Comparison of ENCODE assay signal across 1 cellular context in genomic region chr2:201232125-201232815, GRCh38.
TF ChIP-seq lines count a peak whose summit lies in the region.

No MANE protein-coding gene starts in this region.

TF ChIP-seq in WTC11, 78 proteins besides CTCF, POLR2A, EP300 and RAD21 (continued from another document and continues in another):
- TF ChIP-seq ZNF512 (CRISPR knock-in tag; IDR thresholded peaks at IDR 0.05; ENCODE audit: borderline replicate concordance) (no peak), GRHL2 (CRISPR knock-in tag; IDR thresholded peaks at IDR 0.05; ENCODE audit: insufficient replicate concordance, severe bottlenecking) (no peak), OVOL2 (CRISPR knock-in tag; IDR thresholded peaks at IDR 0.05; ENCODE audit: borderline replicate concordance) (no peak), PREB (CRISPR knock-in tag; IDR thresholded peaks at IDR 0.05; ENCODE audit: borderline replicate concordance) (no peak), AFF4 (CRISPR knock-in tag; IDR thresholded peaks at IDR 0.05; ENCODE audit: borderline replicate concordance) (no peak), ZNF396 (CRISPR knock-in tag; IDR thresholded peaks at IDR 0.05; ENCODE audit: borderline replicate concordance) (0 out of 2 replicates have a peak, but pooled peaks have one; percentile 80), ZMAT4 (CRISPR knock-in tag; IDR thresholded peaks at IDR 0.05) (no peak), ZNF138 (CRISPR knock-in tag; conservative IDR thresholded peaks at IDR 0.05) (no peak), CREM (CRISPR knock-in tag; IDR thresholded peaks at IDR 0.05) (no peak), USF1 (CRISPR knock-in tag; IDR thresholded peaks at IDR 0.05) (no peak), TEAD1 (CRISPR knock-in tag; IDR thresholded peaks at IDR 0.05) (no peak), NR3C1 (CRISPR knock-in tag; conservative IDR thresholded peaks at IDR 0.05; ENCODE audit: low read depth) (no peak), SP1 (CRISPR knock-in tag; conservative IDR thresholded peaks at IDR 0.05) (0 out of 2 replicates have a peak, but pooled peaks have one; percentile 29), GTF2I (CRISPR knock-in tag; conservative IDR thresholded peaks at IDR 0.05) (0 out of 2 replicates have a peak, but pooled peaks have one; percentile 35), PRDM15 (CRISPR knock-in tag; IDR thresholded peaks at IDR 0.05) (0 out of 2 replicates have a peak, but pooled peaks have one; percentile 21), NR1H2 (CRISPR knock-in tag; IDR thresholded peaks at IDR 0.05) (no peak), ERG (CRISPR knock-in tag; IDR thresholded peaks at IDR 0.05) (0 out of 2 replicates have a peak, but pooled peaks have one; percentile 63), MYBL2 (CRISPR knock-in tag; IDR thresholded peaks at IDR 0.05) (no peak), NFYB (CRISPR knock-in tag; conservative IDR thresholded peaks at IDR 0.05; ENCODE audit: low read depth) (no peak), ZBTB21 (CRISPR knock-in tag; IDR thresholded peaks at IDR 0.05; ENCODE audit: borderline replicate concordance) (no peak), E2F1 (CRISPR knock-in tag; IDR thresholded peaks at IDR 0.05) (no peak), AR (CRISPR knock-in tag; IDR thresholded peaks at IDR 0.05) (0 out of 2 replicates have a peak, but pooled peaks have one; percentile 31), ATF3 (CRISPR knock-in tag; conservative IDR thresholded peaks at IDR 0.05) (no peak), EMX1 (CRISPR knock-in tag; IDR thresholded peaks at IDR 0.05) (0 out of 2 replicates have a peak, but pooled peaks have one; percentile 69), TCF7 (CRISPR knock-in tag; IDR thresholded peaks at IDR 0.05; ENCODE audit: low read depth) (no peak), NFATC4 (CRISPR knock-in tag; IDR thresholded peaks at IDR 0.05) (no peak), JUN (CRISPR knock-in tag; IDR thresholded peaks at IDR 0.05) (no peak), SMAD3 (CRISPR knock-in tag; IDR thresholded peaks at IDR 0.05; ENCODE audit: borderline replicate concordance) (no peak), ZNF425 (CRISPR knock-in tag; conservative IDR thresholded peaks at IDR 0.05) (no peak), FOXP4 (CRISPR knock-in tag; IDR thresholded peaks at IDR 0.05) (no peak), ZNF416 (CRISPR knock-in tag; IDR thresholded peaks at IDR 0.05) (no peak), ZNF232 (CRISPR knock-in tag; IDR thresholded peaks at IDR 0.05) (no peak), FOXJ3 (CRISPR knock-in tag; IDR thresholded peaks at IDR 0.05; ENCODE audit: borderline replicate concordance) (no peak)
